In the genomic region with DNA sequence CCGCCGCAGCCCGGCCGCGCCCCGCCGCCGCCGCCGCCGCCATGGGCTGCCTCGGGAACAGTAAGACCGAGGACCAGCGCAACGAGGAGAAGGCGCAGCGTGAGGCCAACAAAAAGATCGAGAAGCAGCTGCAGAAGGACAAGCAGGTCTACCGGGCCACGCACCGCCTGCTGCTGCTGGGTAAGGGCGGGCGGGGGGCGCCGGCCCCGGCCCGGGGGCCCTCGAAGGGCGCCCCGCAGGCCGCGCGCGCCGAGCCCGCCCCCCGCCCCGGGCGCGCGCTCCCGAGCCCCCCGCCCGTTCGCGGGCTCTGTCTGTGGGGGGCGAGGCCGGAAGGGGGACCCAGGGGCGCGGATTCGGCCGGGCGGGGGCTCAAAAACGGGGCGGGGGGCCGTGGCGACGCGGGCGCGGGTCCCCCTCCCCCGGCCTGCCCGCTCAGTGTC, we compare ENCODE assay signal across 8 cellular contexts. TPM values are rescaled to one million over a fixed set of nuclear protein-coding genes. Genes with fewer than 3 reads are reported as not detected.
DNase-seq lines count a peak whose midpoint lies in the region; ATAC-seq and TF ChIP-seq lines count a peak whose summit lies in the region.

No MANE protein-coding gene starts in this region.

- H2BK12ac ChIP-seq in trophoblast cell (ENCODE audit: low read length): no peak overlapping the region

- H4K8ac ChIP-seq in trophoblast cell (ENCODE audit: low read depth, low read length): peak overlapping the region; percentile 84

- peak overlapping the region; percentile 94 for H2AK5ac ChIP-seq in trophoblast cell (ENCODE audit: low read length)

- peak overlapping the region; percentile 74 for H4K12ac ChIP-seq in trophoblast cell (ENCODE audit: low read depth, low read length)

- H3K18ac ChIP-seq in trophoblast cell (ENCODE audit: low read length): peak overlapping the region; percentile 99

- peaks cover 21% of the 10 kb centered on the region; the same call in 1 of the 2 replicates for H4K20me1 ChIP-seq in MM.1S (ENCODE audit: insufficient read depth, low read length)

- no peak overlapping the region for H2AFZ ChIP-seq in MM.1S (ENCODE audit: low read length)
- H2AFZ ChIP-seq in trophoblast cell (ENCODE audit: insufficient read depth, low read length, poor library complexity): no peak overlapping the region

- no peak for ATAC-seq in foreskin keratinocyte
- no peak for ATAC-seq in GM19467 (IDR thresholded peaks at IDR 0.05; ENCODE audit: unreplicated experiment)

- H3K4ac ChIP-seq in trophoblast cell (ENCODE audit: low read depth, low read length): peak overlapping the region; percentile 99

- intact Hi-C loops in activated T-helper 1 cell treated with anti-CD3 and anti-CD28 coated beads, Interleukin-12 subunit alpha, Interleukin-12 subunit beta, Interleukin-2, Interleukin-4 antibody, amounts not matched to agents 30 ng/mL and 10 ng/mL and 1 ng/mL, durations not matched to agents 14 hours and 24 hours and 36 hours (cut with micrococcal nuclease): loop anchor here (5.0 to 10.0 kb wide), 3 partner anchors 276 to 657 kb away; a partner anchor contains a TSS

- H3K27ac ChIP-seq in MM.1S (ENCODE audit: low read length) (peak overlapping the region; percentile 92), foreskin keratinocyte (peak overlapping the region; percentile 85), trophoblast cell (ENCODE audit: low read depth, low read length) (peak overlapping the region; percentile 100)

- DNase-seq in DMS 273 (lab: John Stamatoyannopoulos, UW; ENCODE audit: unreplicated experiment) (peak; percentile 78), DMS 273 treated with DMSO at 0.1 percent for 48 hours (lab: John Stamatoyannopoulos, UW) (no peak), MM.1S (peak; percentile 40), foreskin keratinocyte (no peak), trophoblast cell (peak in 1 of 2 donors; percentile 66), NCI-H1694 treated with DMSO at 0.1 percent for 48 hours (lab: John Stamatoyannopoulos, UW) (no peak)
- DNase-seq in activated T-helper 1 cell treated with anti-CD3 and anti-CD28 coated beads, Interleukin-12 subunit alpha, Interleukin-12 subunit beta, Interleukin-2, Interleukin-4 antibody, amounts not matched to agents 30 ng/mL and 10 ng/mL and 1 ng/mL, durations not matched to agents 14 hours and 24 hours and 36 hours (ENCODE audit: low spot score): no peak

- no peaks in the 10 kb centered on the region for H3K9me2 ChIP-seq in MM.1S (replicated peaks; ENCODE audit: insufficient read depth, low read length)

- peak overlapping the region; percentile 99 for H3K27ac Mint-ChIP-seq in activated T-helper 1 cell treated with anti-CD3 and anti-CD28 coated beads, Interleukin-12 subunit alpha, Interleukin-12 subunit beta, Interleukin-2, Interleukin-4 antibody, amounts not matched to agents 30 ng/mL and 10 ng/mL and 1 ng/mL, durations not matched to agents 14 hours and 24 hours and 36 hours

- H3K9me3 ChIP-seq in MM.1S (replicated peaks; ENCODE audit: insufficient read depth, low read length): no peaks in the 10 kb centered on the region
- H3K9me3 ChIP-seq in trophoblast cell (ENCODE audit: insufficient read depth, low read depth, low read length): no peaks in the 10 kb centered on the region

- H2BK120ac ChIP-seq in trophoblast cell (ENCODE audit: insufficient read depth, low read length, poor library complexity): peak overlapping the region; percentile 82

- TF ChIP-seq CTCF in MM.1S (IDR thresholded peaks at IDR 0.05; ENCODE audit: low read length) (no peak), foreskin keratinocyte (conservative IDR thresholded peaks at IDR 0.05) (no peak)

- no peaks in the 10 kb centered on the region for H3K9me3 Mint-ChIP-seq in activated T-helper 1 cell treated with anti-CD3 and anti-CD28 coated beads, Interleukin-12 subunit alpha, Interleukin-12 subunit beta, Interleukin-2, Interleukin-4 antibody, amounts not matched to agents 30 ng/mL and 10 ng/mL and 1 ng/mL, durations not matched to agents 14 hours and 24 hours and 36 hours

- peaks cover 68% of the 10 kb centered on the region for H3K79me2 ChIP-seq in MM.1S (ENCODE audit: low read length)
- H3K79me2 ChIP-seq in trophoblast cell (ENCODE audit: control insufficient read depth, insufficient read depth, low read length, poor library complexity): peaks cover 27% of the 10 kb centered on the region

- H3K4me3 ChIP-seq in MM.1S (ENCODE audit: low read length) (peak overlapping the region; percentile 94), trophoblast cell (ENCODE audit: low read depth, low read length) (peak overlapping the region; percentile 94)

- H3K9ac ChIP-seq in MM.1S (ENCODE audit: low read length) (peak overlapping the region; percentile 96), trophoblast cell (ENCODE audit: low read length) (peak overlapping the region; percentile 96)

- no peaks in the 10 kb centered on the region for H3K27me3 Mint-ChIP-seq in activated T-helper 1 cell treated with anti-CD3 and anti-CD28 coated beads, Interleukin-12 subunit alpha, Interleukin-12 subunit beta, Interleukin-2, Interleukin-4 antibody, amounts not matched to agents 30 ng/mL and 10 ng/mL and 1 ng/mL, durations not matched to agents 14 hours and 24 hours and 36 hours (ENCODE audit: insufficient read depth)

- peaks cover 22% of the 10 kb centered on the region for H3F3A ChIP-seq in MM.1S (ENCODE audit: insufficient read depth, low read length)

- H3K36me3 Mint-ChIP-seq in activated T-helper 1 cell treated with anti-CD3 and anti-CD28 coated beads, Interleukin-12 subunit alpha, Interleukin-12 subunit beta, Interleukin-2, Interleukin-4 antibody, amounts not matched to agents 30 ng/mL and 10 ng/mL and 1 ng/mL, durations not matched to agents 14 hours and 24 hours and 36 hours (ENCODE audit: low read depth): peaks cover 19% of the 10 kb centered on the region

- H3K4me1 ChIP-seq in MM.1S (ENCODE audit: low read length) (peaks cover 38% of the 10 kb centered on the region), foreskin keratinocyte (peaks cover 24% of the 10 kb centered on the region), trophoblast cell (ENCODE audit: control insufficient read depth in 1 of 2, insufficient read depth in 2 of 2, low read length in 2 of 2) (peaks cover 3 to 4% of the 10 kb centered on the region in 2 experiments)

- H3K36me3 ChIP-seq in MM.1S (replicated peaks; ENCODE audit: insufficient read depth, low read length) (peaks cover 9% of the 10 kb centered on the region; the same call in 1 of the 2 replicates), trophoblast cell (ENCODE audit: control insufficient read depth in 1 of 2, insufficient read depth in 2 of 2, low read length in 2 of 2) (peaks cover 3 to 9% of the 10 kb centered on the region in 2 experiments)

- H2BK5ac ChIP-seq in trophoblast cell (ENCODE audit: low read depth, low read length, poor library complexity): peak overlapping the region; percentile 98

- H3K79me1 ChIP-seq in trophoblast cell (ENCODE audit: low read length): peaks cover 27% of the 10 kb centered on the region

- peak overlapping the region; percentile 98 for H4K91ac ChIP-seq in trophoblast cell (ENCODE audit: low read depth, low read length)

- peaks cover 55% of the 10 kb centered on the region for H3K4me1 Mint-ChIP-seq in activated T-helper 1 cell treated with anti-CD3 and anti-CD28 coated beads, Interleukin-12 subunit alpha, Interleukin-12 subunit beta, Interleukin-2, Interleukin-4 antibody, amounts not matched to agents 30 ng/mL and 10 ng/mL and 1 ng/mL, durations not matched to agents 14 hours and 24 hours and 36 hours (ENCODE audit: low read depth)

- peak overlapping the region; percentile 99 for H3K14ac ChIP-seq in trophoblast cell (ENCODE audit: low read length)

- H3K4me3 Mint-ChIP-seq in activated T-helper 1 cell treated with anti-CD3 and anti-CD28 coated beads, Interleukin-12 subunit alpha, Interleukin-12 subunit beta, Interleukin-2, Interleukin-4 antibody, amounts not matched to agents 30 ng/mL and 10 ng/mL and 1 ng/mL, durations not matched to agents 14 hours and 24 hours and 36 hours: peak overlapping the region; percentile 98

- no peak overlapping the region for H3K23ac ChIP-seq in trophoblast cell (ENCODE audit: low read length)

- H3K4me2 ChIP-seq in MM.1S (ENCODE audit: low read depth, low read length): no peak overlapping the region
- H3K4me2 ChIP-seq in trophoblast cell (ENCODE audit: low read length): peak overlapping the region; percentile 43

- H3K27me3 ChIP-seq in MM.1S (replicated peaks; ENCODE audit: insufficient read depth, low read length) (no peaks in the 10 kb centered on the region), foreskin keratinocyte (no peaks in the 10 kb centered on the region), trophoblast cell (ENCODE audit: insufficient read depth, low read length) (no peaks in the 10 kb centered on the region)

- no CpG with 5 or more reads among the region's 63 CpGs for WGBS in trophoblast cell (ENCODE audit: extremely low coverage, insufficient coverage, insufficient read length)

RNA-seq across cellular contexts. Expression of a gene that starts 39.2 kb away (rescaled TPM):
- total RNA-seq in activated T-helper 1 cell treated with anti-CD3 and anti-CD28 coated beads, Interleukin-12 subunit alpha, Interleukin-12 subunit beta, Interleukin-2, Interleukin-4 antibody, amounts not matched to agents 30 ng/mL and 10 ng/mL and 1 ng/mL, durations not matched to agents 14 hours and 24 hours and 36 hours: 498 and 505 TPM in 2 replicates
- total RNA-seq in foreskin keratinocyte: 697 and 702 TPM in 2 replicates
- polyA plus RNA-seq in foreskin keratinocyte: 862 and 881 TPM in 2 replicates
- polyA plus RNA-seq in trophoblast cell (2013): 1,560 and 1,575 TPM in 2 replicates

RNA-seq across cellular contexts. Expression of a gene that starts 41.0 kb away (rescaled TPM):
- 1.4 and 1.7 TPM in 2 replicates for total RNA-seq in activated T-helper 1 cell treated with anti-CD3 and anti-CD28 coated beads, Interleukin-12 subunit alpha, Interleukin-12 subunit beta, Interleukin-2, Interleukin-4 antibody, amounts not matched to agents 30 ng/mL and 10 ng/mL and 1 ng/mL, durations not matched to agents 14 hours and 24 hours and 36 hours
- total RNA-seq in foreskin keratinocyte: 0.27 and 0.63 TPM in 2 replicates
- polyA plus RNA-seq in foreskin keratinocyte: 0.16 and 0.39 TPM in 2 replicates
- 0.35 and 0.56 TPM in 2 replicates for polyA plus RNA-seq in trophoblast cell (2013)

Comparison
In these comparisons a context has a peak if more than half of its experiments do, and no peak if none do; other contexts are left out.
1. DNase-seq: peak in DMS 273 (single experiment) and MM.1S (single experiment); none in DMS 273 treated with DMSO at 0.1 percent for 48 hours (single experiment), activated T-helper 1 cell treated with anti-CD3 and anti-CD28 coated beads, Interleukin-12 subunit alpha, Interleukin-12 subunit beta, Interleukin-2, Interleukin-4 antibody, amounts not matched to agents 30 ng/mL and 10 ng/mL and 1 ng/mL, durations not matched to agents 14 hours and 24 hours and 36 hours (single experiment), foreskin keratinocyte (0 of 2) and NCI-H1694 treated with DMSO at 0.1 percent for 48 hours (single experiment).
2. Peak in every context shown above with its lines, with median percentiles within 50 percentile points of each other: H3K27ac ChIP-seq.